ENCODE assay signal across 8 cellular contexts in genomic region chr1:152035406-152036315, GRCh38. TPM values are rescaled to one million over a fixed set of nuclear protein-coding genes. Genes with fewer than 3 reads are reported as not detected.
DNase-seq lines count a peak whose midpoint lies in the region; ATAC-seq, FAIRE-seq and TF ChIP-seq lines count a peak whose summit lies in the region.

No MANE protein-coding gene starts in this region.

- peaks cover 38% of the 10 kb centered on the region for H3K79me2 ChIP-seq in osteoblast (ENCODE audit: insufficient read depth, low read length)

- no peak for ATAC-seq in HG03378 (IDR thresholded peaks at IDR 0.05; ENCODE audit: unreplicated experiment)

- intact Hi-C loops in esophagus squamous epithelium (cut with DNase I), result no loop called here

- peak; percentile 23 for FAIRE-seq in TTC549 (lab: Jason Lieb, UNC)

- H3K4me1 ChIP-seq in esophagus squamous epithelium, result peaks cover 23 to 79% (median 29%) of the 10 kb centered on the region in 3 donors
- H3K4me1 ChIP-seq in osteoblast (ENCODE audit: insufficient read depth, low read length), result peaks cover 19% of the 10 kb centered on the region

- H3K27me3 ChIP-seq in HL-60 (ENCODE audit: insufficient read depth, poor library complexity, severe bottlenecking), result no peaks in the 10 kb centered on the region
- H3K27me3 ChIP-seq in esophagus squamous epithelium, result no peaks in the 10 kb centered on the region
- peaks cover 12% of the 10 kb centered on the region for H3K27me3 ChIP-seq in osteoblast (ENCODE audit: insufficient read depth, low read length)

- H3K36me3 ChIP-seq in esophagus squamous epithelium, result peaks cover 22 to 37% (median 23%) of the 10 kb centered on the region in 3 donors
- peaks cover 36% of the 10 kb centered on the region for H3K36me3 ChIP-seq in osteoblast (ENCODE audit: insufficient read depth, low read length)

- peak; percentile 31 for DNase-seq in AG10803 (ENCODE audit: low read depth)
- DNase-seq in HL-60 (ENCODE audit: low read depth in 1 of 2, low spot score in 1 of 2), result no peak
- DNase-seq in esophagus squamous epithelium (lab: John Stamatoyannopoulos, UW), result no peak
- peak; percentile 85 for DNase-seq in osteoblast (ENCODE audit: insufficient read length, low spot score, missing footprints)
- DNase-seq in hypothalamus (lab: John Stamatoyannopoulos, UW), result no peak
- no peak for DNase-seq in NCI-H82 treated with DMSO at 0.1 percent for 48 hours (lab: John Stamatoyannopoulos, UW; ENCODE audit: unreplicated experiment)

- H3K9me3 ChIP-seq in esophagus squamous epithelium (no peaks in the 10 kb centered on the region), osteoblast (ENCODE audit: low read depth, low read length) (no peaks in the 10 kb centered on the region)

- H3K27ac ChIP-seq in HL-60 (replicated peaks), result peak overlapping the region; percentile 89
- peak overlapping the region; percentile 92 to 99 (median 97) for H3K27ac ChIP-seq in esophagus squamous epithelium
- peak overlapping the region; percentile 95 for H3K27ac ChIP-seq in osteoblast (ENCODE audit: low read depth, low read length)

- TF ChIP-seq CTCF in AG10803 (conservative IDR thresholded peaks at IDR 0.05; ENCODE audit: low read length) (no peak; the same call in 1 of the 2 replicates), HL-60 (IDR thresholded peaks at IDR 0.05; ENCODE audit: insufficient read depth, low read length) (no peak), esophagus squamous epithelium (IDR thresholded peaks at IDR 0.05) (no peak), osteoblast (IDR thresholded peaks at IDR 0.05; ENCODE audit: extremely low read depth, low read depth, low read length) (no peak)

- peak overlapping the region; percentile 65 for H2AFZ ChIP-seq in osteoblast (ENCODE audit: low read length)

- H3K4me3 ChIP-seq in AG10803 (ENCODE audit: low read length) (peak overlapping the region; percentile 97), HL-60 (replicated peaks; ENCODE audit: insufficient read depth, low read length) (peak overlapping the region; percentile 73), esophagus squamous epithelium (peak overlapping the region; percentile 62 to 84 (median 77)), osteoblast (ENCODE audit: insufficient read depth, low read length) (peak overlapping the region; percentile 89)

- 5 to 10% methylated on average over 18 of the region's 18 CpGs for WGBS in esophagus squamous epithelium, 2 donors

- H4K20me1 ChIP-seq in osteoblast (ENCODE audit: insufficient read depth, low read length), result peaks cover 42% of the 10 kb centered on the region

- peak overlapping the region; percentile 81 for H3K4me2 ChIP-seq in osteoblast (ENCODE audit: insufficient read depth, low read length)

- no peak for TF ChIP-seq POLR2A in esophagus squamous epithelium (IDR thresholded peaks at IDR 0.05)

RNA-seq across cellular contexts. Expression of gene S100A11, which starts 1.1 kb away (rescaled TPM):
- total RNA-seq in esophagus squamous epithelium (1,000 to 10,000 TPM in 3 of 4 donors, 100 to 1,000 TPM in 1; 900 to 2,319 (median 1,590) TPM), osteoblast (142 and 167 TPM in 2 replicates)

RNA-seq across cellular contexts. Expression of gene S100A10, which starts 42.0 kb away (rescaled TPM):
- 100 to 1,000 TPM; 301 to 611 (median 447) TPM for total RNA-seq in esophagus squamous epithelium
- 103 and 116 TPM in 2 replicates for total RNA-seq in osteoblast

RNA-seq across cellular contexts. Expression of gene TCHHL1, which starts 53.2 kb away (rescaled TPM):
- total RNA-seq in esophagus squamous epithelium (not detected), osteoblast (not detected in 2 replicates)

Comparison
In these comparisons a context has a peak if more than half of its experiments do, and no peak if none do; other contexts are left out.
1. DNase-seq: peak in AG10803 (single experiment) and osteoblast (single experiment); none in HL-60 (0 of 2), esophagus squamous epithelium (single experiment), hypothalamus (0 of 51) and NCI-H82 treated with DMSO at 0.1 percent for 48 hours (single experiment).
2. Peak in every context shown above with its lines, with median percentiles within 50 percentile points of each other: H3K4me3 ChIP-seq and H3K27ac ChIP-seq.